20 cellular contexts compared by ENCODE assay signal in genomic region chr6:128723667-128724066, GRCh38.
A peak's percentile ranks its signal among the peaks of the same experiment; 100 is the strongest.
DNase-seq lines count a peak whose midpoint lies in the region; ATAC-seq and TF ChIP-seq lines count a peak whose summit lies in the region.
"Had no signal": no experiment of that assay in that cellular context is flagged by ENCODE, and none has a peak within 500 bp of the region (broad histone marks: within the 10 kb centered on the region; RNA-seq: fewer than 3 reads in every experiment).

No MANE protein-coding gene starts in this region.

- H4K20me1 ChIP-seq in GM23248 (ENCODE audit: insufficient read depth) = no peaks in the 10 kb centered on the region

- H3K27ac Mint-ChIP-seq in endodermal cell = peak overlapping the region; percentile 68
- H3K27ac Mint-ChIP-seq: activated CD4-positive, alpha-beta memory T cell treated with anti-CD3 and anti-CD28 coated beads, Interleukin-2, amount 10 ng/mL, durations not matched to agents 7 days and 5 days; activated naive CD4-positive, alpha-beta T cell treated with anti-CD3 and anti-CD28 coated beads, Interleukin-2, amount 10 ng/mL, durations not matched to agents 7 days and 5 days; CD8-positive, alpha-beta memory T cell; T-helper 1 cell treated with Interleukin-12 subunit alpha and Interleukin-12 subunit beta and Interleukin-4 antibody, amounts not matched to agents 30 μg/mL and 1 μg/mL, for 36 hours had no signal

- no peak overlapping the region for H2BK15ac ChIP-seq in mesenchymal stem cell (ENCODE audit: low read depth, poor library complexity, severe bottlenecking)

- no peak overlapping the region for H3K23ac ChIP-seq in mesenchymal stem cell (ENCODE audit: low read length in 2 of 2)

- no peak overlapping the region for H4K8ac ChIP-seq in mesenchymal stem cell (ENCODE audit: low read length)

- H3K9ac ChIP-seq in GM23248 (no peak overlapping the region), endodermal cell (ENCODE audit: extremely low read depth, low read length, poor library complexity, severe bottlenecking) (no peak overlapping the region), mesenchymal stem cell (ENCODE audit: low read length) (no peak overlapping the region)

- H3K4me1 ChIP-seq in GM23248 (ENCODE audit: insufficient read depth) (no peaks in the 10 kb centered on the region), endodermal cell (ENCODE audit: control insufficient read depth, insufficient read depth, low read length) (no peaks in the 10 kb centered on the region), mesenchymal stem cell (ENCODE audit: control insufficient read depth, insufficient read depth, low read depth, low read length) (peaks cover 2% of the 10 kb centered on the region), mucosa of descending colon (ENCODE audit: low read depth) (no peaks in the 10 kb centered on the region)
- H3K4me1 ChIP-seq: right atrium auricular region, SJSA1, testis had no signal

- no peak overlapping the region for H3K14ac ChIP-seq in mesenchymal stem cell (ENCODE audit: low read length in 2 of 2)

- no peaks in the 10 kb centered on the region for H3K27me3 ChIP-seq in GM23248 (replicated peaks; ENCODE audit: insufficient read depth)
- H3K27me3 ChIP-seq in endodermal cell (ENCODE audit: control insufficient read depth, insufficient read depth, low read length, poor library complexity, severe bottlenecking) = no peaks in the 10 kb centered on the region
- H3K27me3 ChIP-seq in mesenchymal stem cell (ENCODE audit: control insufficient read depth in 1 of 2, insufficient read depth in 1 of 2, low read length in 2 of 2) = no peaks in the 10 kb centered on the region
- H3K27me3 ChIP-seq: right atrium auricular region, SJSA1, testis had no signal

- H3F3A ChIP-seq in GM23248 (ENCODE audit: insufficient read depth) = no peaks in the 10 kb centered on the region

- WGBS in GM23248 (ENCODE audit: low coverage in 1 of 2, low lambda C conversion rate in 2 of 2, missing lambda C conversion rate in 2 of 2), 2 experiments = 66 to 78% methylated on average over 2 of the region's 2 CpGs
- WGBS in endodermal cell (ENCODE audit: insufficient coverage in 1 of 2, insufficient read length in 1 of 2), 2 experiments = 33 to 36% methylated on average over 1 to 2 of the region's 2 CpGs
- WGBS in mesenchymal stem cell = no CpG with 5 or more reads among the region's 2 CpGs

- no peak overlapping the region for H2BK12ac ChIP-seq in mesenchymal stem cell (ENCODE audit: low read length in 2 of 2)

- no peak overlapping the region for H3K4me3 ChIP-seq in GM23248
- no peak overlapping the region for H3K4me3 ChIP-seq in endodermal cell (ENCODE audit: low read length)
- H3K4me3 ChIP-seq in mesenchymal stem cell (ENCODE audit: insufficient read depth in 1 of 2, low read depth in 1 of 2, low read length in 2 of 2) = no peak overlapping the region
- no peak overlapping the region for H3K4me3 ChIP-seq in mucosa of descending colon
- H3K4me3 ChIP-seq: coronary artery, right atrium auricular region, SJSA1, testis had no signal

- H3K36me3 Mint-ChIP-seq in endodermal cell (ENCODE audit: low read depth) = no peaks in the 10 kb centered on the region
- H3K36me3 Mint-ChIP-seq: activated naive CD4-positive, alpha-beta T cell treated with anti-CD3 and anti-CD28 coated beads, Interleukin-2, amount 10 ng/mL, durations not matched to agents 7 days and 5 days; CD8-positive, alpha-beta memory T cell had no signal

- H4K91ac ChIP-seq in mesenchymal stem cell (ENCODE audit: low read length) = no peak overlapping the region

- no peaks in the 10 kb centered on the region for H3K79me2 ChIP-seq in GM23248 (ENCODE audit: insufficient read depth)

- H3K27ac ChIP-seq in GM23248 (no peak overlapping the region), endodermal cell (ENCODE audit: low read depth, low read length) (no peak overlapping the region), mesenchymal stem cell (ENCODE audit: low read length, poor library complexity, severe bottlenecking) (no peak overlapping the region)
- H3K27ac ChIP-seq: coronary artery, right atrium auricular region, SJSA1, testis had no signal

- no peak overlapping the region for H3K18ac ChIP-seq in mesenchymal stem cell (ENCODE audit: low read depth in 1 of 2, low read length in 2 of 2)

- TF ChIP-seq CTCF in endodermal cell (conservative IDR thresholded peaks at IDR 0.05) = no peak
- TF ChIP-seq CTCF in mucosa of descending colon (IDR thresholded peaks at IDR 0.05) = no peak

- in situ Hi-C loops in GM23248 (cut with MboI) = no loop called here

- H2BK5ac ChIP-seq in mesenchymal stem cell (ENCODE audit: low read depth, low read length, poor library complexity, severe bottlenecking) = no peak overlapping the region

- H3K27me3 Mint-ChIP-seq in endodermal cell (ENCODE audit: insufficient read depth) = no peaks in the 10 kb centered on the region

- no peak overlapping the region for H2BK120ac ChIP-seq in mesenchymal stem cell (ENCODE audit: low read depth, low read length)

- peaks cover 16% of the 10 kb centered on the region for H3K4me1 Mint-ChIP-seq in endodermal cell
- H3K4me1 Mint-ChIP-seq: activated CD4-positive, alpha-beta memory T cell treated with anti-CD3 and anti-CD28 coated beads, Interleukin-2, amount 10 ng/mL, durations not matched to agents 7 days and 5 days; activated naive CD4-positive, alpha-beta T cell treated with anti-CD3 and anti-CD28 coated beads, Interleukin-2, amount 10 ng/mL, durations not matched to agents 7 days and 5 days; CD8-positive, alpha-beta memory T cell had no signal

- H3K9me3 Mint-ChIP-seq in endodermal cell = no peaks in the 10 kb centered on the region
- H3K9me3 Mint-ChIP-seq: activated CD4-positive, alpha-beta memory T cell treated with anti-CD3 and anti-CD28 coated beads, Interleukin-2, amount 10 ng/mL, durations not matched to agents 7 days and 5 days; activated naive CD4-positive, alpha-beta T cell treated with anti-CD3 and anti-CD28 coated beads, Interleukin-2, amount 10 ng/mL, durations not matched to agents 7 days and 5 days; CD8-positive, alpha-beta memory T cell; T-helper 1 cell treated with Interleukin-12 subunit alpha and Interleukin-12 subunit beta and Interleukin-4 antibody, amounts not matched to agents 30 μg/mL and 1 μg/mL, for 36 hours had no signal

- no peaks in the 10 kb centered on the region for H3K79me1 ChIP-seq in mesenchymal stem cell (replicated peaks; ENCODE audit: low read length, poor library complexity, severe bottlenecking)

- H3K9me2 ChIP-seq in GM23248 (ENCODE audit: insufficient read depth) = no peaks in the 10 kb centered on the region

- H2AFZ ChIP-seq in GM23248 = no peak overlapping the region
- no peak overlapping the region for H2AFZ ChIP-seq in mesenchymal stem cell (ENCODE audit: low read depth, low read length)

- H3K4ac ChIP-seq in mesenchymal stem cell (ENCODE audit: low read depth in 1 of 2, low read length in 2 of 2) = no peak overlapping the region

- H3K9me3 ChIP-seq in GM23248 (ENCODE audit: low read depth) = no peaks in the 10 kb centered on the region
- H3K9me3 ChIP-seq in endodermal cell (ENCODE audit: control insufficient read depth, low read length) = no peaks in the 10 kb centered on the region
- H3K9me3 ChIP-seq in mesenchymal stem cell (ENCODE audit: control insufficient read depth, low read length) = no peaks in the 10 kb centered on the region
- H3K9me3 ChIP-seq in mucosa of descending colon = no peaks in the 10 kb centered on the region
- H3K9me3 ChIP-seq: right atrium auricular region, SJSA1, testis had no signal

- intact Hi-C loops in mucosa of descending colon (cut with DNase I, micrococcal nuclease) = no loop called here

- H3K4me2 ChIP-seq in GM23248 (ENCODE audit: unreplicated experiment) = no peak overlapping the region
- H3K4me2 ChIP-seq in mesenchymal stem cell (ENCODE audit: low read length, poor library complexity, severe bottlenecking) = no peak overlapping the region

- no peak overlapping the region for H2AK5ac ChIP-seq in mesenchymal stem cell (ENCODE audit: low read length, severe bottlenecking)

- peak; percentile 20 for DNase-seq in GM23248
- peak; percentile 40 for DNase-seq in M059J (ENCODE audit: low read depth)
- DNase-seq in endodermal cell = no peak
- peak; percentile 71 for DNase-seq in mesenchymal stem cell
- no peak for DNase-seq in mucosa of descending colon
- DNase-seq in NCI-H1092 treated with DMSO at 0.1 percent for 48 hours (lab: John Stamatoyannopoulos, UW) = no peak
- DNase-seq: activated CD4-positive, alpha-beta memory T cell treated with anti-CD3 and anti-CD28 coated beads, Interleukin-2, amount 10 ng/mL, durations not matched to agents 7 days and 5 days; activated naive CD4-positive, alpha-beta T cell treated with anti-CD3 and anti-CD28 coated beads, Interleukin-2, amount 10 ng/mL, durations not matched to agents 7 days and 5 days; CD8-positive, alpha-beta memory T cell; NCI-H1417; NCI-H526; occipital lobe; OCI-M1; stimulated activated CD4-positive, alpha-beta T cell treated with anti-CD3 and anti-CD28 coated beads, Interleukin-15, amount 100 ng/mL, for 24 hours; testis had no signal

- no peak for ATAC-seq in GM21576 (IDR thresholded peaks at IDR 0.05; ENCODE audit: unreplicated experiment)
- no peak for ATAC-seq in mucosa of descending colon

- no peaks in the 10 kb centered on the region for H3K36me3 ChIP-seq in GM23248 (ENCODE audit: low read depth)
- H3K36me3 ChIP-seq in endodermal cell (ENCODE audit: control insufficient read depth, insufficient read depth, low read length) = no peaks in the 10 kb centered on the region
- H3K36me3 ChIP-seq in mesenchymal stem cell (ENCODE audit: control insufficient read depth in 1 of 2, insufficient read depth in 2 of 2, low read depth in 1 of 2, low read length in 2 of 2) = no peaks in the 10 kb centered on the region
- no peaks in the 10 kb centered on the region for H3K36me3 ChIP-seq in mucosa of descending colon (ENCODE audit: low read depth)
- H3K36me3 ChIP-seq: right atrium auricular region, SJSA1 had no signal

- H3K4me3 Mint-ChIP-seq in endodermal cell = no peak overlapping the region
- H3K4me3 Mint-ChIP-seq: activated CD4-positive, alpha-beta memory T cell treated with anti-CD3 and anti-CD28 coated beads, Interleukin-2, amount 10 ng/mL, durations not matched to agents 7 days and 5 days; activated naive CD4-positive, alpha-beta T cell treated with anti-CD3 and anti-CD28 coated beads, Interleukin-2, amount 10 ng/mL, durations not matched to agents 7 days and 5 days; CD8-positive, alpha-beta memory T cell; T-helper 1 cell treated with Interleukin-12 subunit alpha and Interleukin-12 subunit beta and Interleukin-4 antibody, amounts not matched to agents 30 μg/mL and 1 μg/mL, for 36 hours had no signal

Comparison
In these comparisons a context has a peak if more than half of its experiments do, and no peak if none do; other contexts are left out.
1. DNase-seq: peak in GM23248 (single experiment), M059J (single experiment) and mesenchymal stem cell (single experiment); none in endodermal cell (single experiment), mucosa of descending colon (0 of 3) and NCI-H1092 treated with DMSO at 0.1 percent for 48 hours (single experiment).